ENCODE assay signal across 9 cellular contexts in genomic region chr20:32285621-32286334, GRCh38. TPM values are rescaled to one million over a fixed set of nuclear protein-coding genes. Genes with fewer than 3 reads are reported as not detected.
DNase-seq lines count a peak whose midpoint lies in the region; ATAC-seq and TF ChIP-seq lines count a peak whose summit lies in the region.
"Had no signal": no experiment of that assay in that cellular context is flagged by ENCODE, and none has a peak within 500 bp of the region (broad histone marks: within the 10 kb centered on the region; RNA-seq: fewer than 3 reads in every experiment).

No MANE protein-coding gene starts in this region.

- peak; percentile 62 for DNase-seq in activated CD4-positive, alpha-beta T cell treated with anti-CD3 and anti-CD28 coated beads for 48 hours
- DNase-seq in activated CD4-positive, alpha-beta T cell treated with anti-CD3 and anti-CD28 coated beads, Interleukin-2, amount 50 U/mL, for 1 hour = no peak
- DNase-seq in activated CD4-positive, alpha-beta T cell treated with anti-CD3 and anti-CD28 coated beads, Interleukin-2, amount 10 ng/mL, durations not matched to agents 7 days and 5 days = peak; percentile 50
- DNase-seq in heart left ventricle (peak in 2 of 5 donors; percentile 13 to 20), NCI-H82 treated with DMSO at 0.1 percent for 48 hours (lab: John Stamatoyannopoulos, UW; ENCODE audit: unreplicated experiment) (no peak)
- peak; percentile 30 for DNase-seq in stimulated activated naive CD4-positive, alpha-beta T cell treated with Interleukin-2 at 50 U/mL for 16 hours (lab: John Stamatoyannopoulos, UW)

- CTCF ChIA-PET in activated CD4-positive, alpha-beta T cell treated with anti-CD3 and anti-CD28 coated beads, Interleukin-2, amount 10 ng/mL, durations not matched to agents 7 days and 5 days (lab: Charles Lee) = interaction anchor here (0.8 to 1.7 kb wide), 6 partner anchors 9 to 38 kb away, joined by 3 to 5 read pairs (median 4); no protein-coding TSS in a partner anchor

- H3K27ac ChIP-seq in heart left ventricle = peak overlapping the region in 11 of 12 donors; percentile 45 to 82 (median 61)
- H3K27ac ChIP-seq in gastroesophageal sphincter = peak overlapping the region in 2 of 4 donors; percentile 6 to 20
- H3K27ac ChIP-seq: C4-2B had no signal

- H3K4me3 Mint-ChIP-seq in activated CD4-positive, alpha-beta T cell treated with anti-CD3 and anti-CD28 coated beads, Interleukin-2, amount 10 ng/mL, durations not matched to agents 7 days and 5 days = peak overlapping the region; percentile 12

- H3K27me3 Mint-ChIP-seq in activated CD4-positive, alpha-beta T cell treated with anti-CD3 and anti-CD28 coated beads, Interleukin-2, amount 10 ng/mL, durations not matched to agents 7 days and 5 days = no peaks in the 10 kb centered on the region

- H3K36me3 Mint-ChIP-seq in activated CD4-positive, alpha-beta T cell treated with anti-CD3 and anti-CD28 coated beads, Interleukin-2, amount 10 ng/mL, durations not matched to agents 7 days and 5 days (ENCODE audit: low read depth) = peaks cover 17% of the 10 kb centered on the region

- H3K4me1 ChIP-seq in heart left ventricle (peaks cover 3 to 39% (median 26%) of the 10 kb centered on the region in 12 donors), gastroesophageal sphincter (peaks cover 0 to 43% (median 0%) of the 10 kb centered on the region in 3 donors)

- H3K9me3 Mint-ChIP-seq in activated CD4-positive, alpha-beta T cell treated with anti-CD3 and anti-CD28 coated beads, Interleukin-2, amount 10 ng/mL, durations not matched to agents 7 days and 5 days = no peaks in the 10 kb centered on the region

- POLR2A ChIA-PET in activated CD4-positive, alpha-beta T cell treated with anti-CD3 and anti-CD28 coated beads, Interleukin-2, amount 10 ng/mL, durations not matched to agents 7 days and 5 days (lab: Charles Lee) = interaction anchor here (0.6 kb wide), 1 partner anchor 34 kb away, joined by 4 read pairs; no protein-coding TSS in a partner anchor

- no peaks in the 10 kb centered on the region for H3K9me3 ChIP-seq in heart left ventricle
- H3K9me3 ChIP-seq in gastroesophageal sphincter = no peaks in the 10 kb centered on the region

- peaks cover 0 to 7% (median 0%) of the 10 kb centered on the region in 9 donors for H3K36me3 ChIP-seq in heart left ventricle
- H3K36me3 ChIP-seq in gastroesophageal sphincter = peaks cover 0 to 4% of the 10 kb centered on the region in 2 donors

- ATAC-seq in HG03103 (IDR thresholded peaks at IDR 0.05; ENCODE audit: low read depth, unreplicated experiment) (peak; percentile 66), heart left ventricle (peak; percentile 62 to 84 (median 64)), gastroesophageal sphincter (no peak)

- no peaks in the 10 kb centered on the region for H3K27me3 ChIP-seq in heart left ventricle
- H3K27me3 ChIP-seq in gastroesophageal sphincter = no peaks in the 10 kb centered on the region

- TF ChIP-seq CTCF in heart left ventricle (IDR thresholded peaks at IDR 0.05) (no peak), gastroesophageal sphincter (IDR thresholded peaks at IDR 0.05) (no peak)

- 28 to 31% (median 30%) methylated on average over 4 of the region's 4 CpGs for WGBS in heart left ventricle, 4 donors
- 30 to 43% methylated on average over 4 of the region's 4 CpGs for WGBS in gastroesophageal sphincter (ENCODE audit: low coverage in 1 of 2), 2 donors

- H3K27ac Mint-ChIP-seq in activated CD4-positive, alpha-beta T cell treated with anti-CD3 and anti-CD28 coated beads, Interleukin-2, amount 10 ng/mL, durations not matched to agents 7 days and 5 days = peak overlapping the region; percentile 88

- H3K4me3 ChIP-seq in heart left ventricle (peak overlapping the region in 4 of 12 donors; percentile 1 to 10 (median 9)), gastroesophageal sphincter (no peak overlapping the region)

- H3K4me1 Mint-ChIP-seq in activated CD4-positive, alpha-beta T cell treated with anti-CD3 and anti-CD28 coated beads, Interleukin-2, amount 10 ng/mL, durations not matched to agents 7 days and 5 days = peaks cover 51% of the 10 kb centered on the region

- TF ChIP-seq EP300 in gastroesophageal sphincter (IDR thresholded peaks at IDR 0.05) = no peak

- intact Hi-C loops in heart left ventricle (cut with DNase I) = loop anchor here in 2 of 10 donors (5.0 to 10.0 kb wide), 3 partner anchors 47 to 72 kb away; partner anchors contain the start of gene ASXL1 (in 1 of the 2)

- TF ChIP-seq POLR2A in heart left ventricle (IDR thresholded peaks at IDR 0.05) = no peak
- no peak for TF ChIP-seq POLR2A in gastroesophageal sphincter (IDR thresholded peaks at IDR 0.05)

RNA-seq across cellular contexts. Expression of gene KIF3B, which starts 8.3 kb away (rescaled TPM):
- total RNA-seq in activated CD4-positive, alpha-beta T cell treated with anti-CD3 and anti-CD28 coated beads, Interleukin-2, amount 10 ng/mL, durations not matched to agents 7 days and 5 days = 10 to 100 TPM; 16.1 to 16.9 TPM
- total RNA-seq in heart left ventricle = 10 to 100 TPM in 8 of 9 donors, 1 to 10 TPM in 1; 9.6 to 17.8 (median 11.4) TPM
- polyA plus RNA-seq in heart left ventricle = 10 to 100 TPM in 1 of 2 donors, 1 to 10 TPM in 1; 3.2 to 25.4 TPM
- total RNA-seq in gastroesophageal sphincter = 10 to 100 TPM; 21.4 to 29.0 (median 24.4) TPM

Comparison
In these comparisons a context has a peak if more than half of its experiments do, and no peak if none do; other contexts are left out.
1. DNase-seq: peak in activated CD4-positive, alpha-beta T cell treated with anti-CD3 and anti-CD28 coated beads for 48 hours (single experiment), activated CD4-positive, alpha-beta T cell treated with anti-CD3 and anti-CD28 coated beads, Interleukin-2, amount 10 ng/mL, durations not matched to agents 7 days and 5 days (single experiment) and stimulated activated naive CD4-positive, alpha-beta T cell treated with Interleukin-2 at 50 U/mL for 16 hours (single experiment); none in activated CD4-positive, alpha-beta T cell treated with anti-CD3 and anti-CD28 coated beads, Interleukin-2, amount 50 U/mL, for 1 hour (single experiment) and NCI-H82 treated with DMSO at 0.1 percent for 48 hours (single experiment).